ENCODE assay signal across 23 cellular contexts in genomic region chr18:33611525-33612135, GRCh38. TPM values are rescaled to one million over a fixed set of nuclear protein-coding genes. Genes with fewer than 3 reads are reported as not detected.
"Had no signal": no experiment of that assay in that cellular context is flagged by ENCODE, and none has a peak within 500 bp of the region (broad histone marks: within the 10 kb centered on the region; RNA-seq: fewer than 3 reads in every experiment).

No MANE protein-coding gene starts in this region.

- H3K4me1 Mint-ChIP-seq: activated CD4-positive, alpha-beta T cell treated with anti-CD3 and anti-CD28 coated beads, Interleukin-2, amount 10 ng/mL, durations not matched to agents 24 days and 14 days; activated CD8-positive, alpha-beta memory T cell treated with anti-CD3 and anti-CD28 coated beads, Interleukin-2, amount 10 ng/mL, durations not matched to agents 7 days and 5 days; activated naive CD4-positive, alpha-beta T cell treated with anti-CD3 and anti-CD28 coated beads, Interleukin-2, amount 50 U/mL, for 24 hours; T-helper 17 cell had no signal

- H3K9me3 Mint-ChIP-seq: activated naive CD4-positive, alpha-beta T cell treated with anti-CD3 and anti-CD28 coated beads, Interleukin-2, amount 50 U/mL, for 24 hours; WTC11 had no signal

- H3K27ac Mint-ChIP-seq: activated CD4-positive, alpha-beta T cell treated with anti-CD3 and anti-CD28 coated beads, Interleukin-2, amount 10 ng/mL, durations not matched to agents 24 days and 14 days; activated CD8-positive, alpha-beta memory T cell treated with anti-CD3 and anti-CD28 coated beads, Interleukin-2, amount 10 ng/mL, durations not matched to agents 7 days and 5 days; activated naive CD4-positive, alpha-beta T cell treated with anti-CD3 and anti-CD28 coated beads, Interleukin-2, amount 50 U/mL, for 24 hours; activated T-cell treated with anti-CD3 and anti-CD28 coated beads, Interleukin-2, amount 50 U/mL, for 24 hours; activated T-helper 1 cell treated with anti-CD3 and anti-CD28 coated beads, Interleukin-12 subunit alpha, Interleukin-12 subunit beta, Interleukin-2, Interleukin-4 antibody, amounts not matched to agents 30 ng/mL and 10 ng/mL and 1 ng/mL, durations not matched to agents 14 hours and 24 hours and 36 hours; T-helper 17 cell; WTC11 had no signal

- H3K36me3 Mint-ChIP-seq: activated CD8-positive, alpha-beta memory T cell treated with anti-CD3 and anti-CD28 coated beads, Interleukin-2, amount 10 ng/mL, durations not matched to agents 7 days and 5 days; activated naive CD4-positive, alpha-beta T cell treated with anti-CD3 and anti-CD28 coated beads, Interleukin-2, amount 50 U/mL, for 24 hours; WTC11 had no signal

- H3K4me3 Mint-ChIP-seq: activated CD4-positive, alpha-beta T cell treated with anti-CD3 and anti-CD28 coated beads, Interleukin-2, amount 10 ng/mL, durations not matched to agents 24 days and 14 days; activated CD8-positive, alpha-beta memory T cell treated with anti-CD3 and anti-CD28 coated beads, Interleukin-2, amount 10 ng/mL, durations not matched to agents 7 days and 5 days; activated naive CD4-positive, alpha-beta T cell treated with anti-CD3 and anti-CD28 coated beads, Interleukin-2, amount 50 U/mL, for 24 hours; activated T-cell treated with anti-CD3 and anti-CD28 coated beads, Interleukin-2, amount 50 U/mL, for 24 hours; activated T-helper 1 cell treated with anti-CD3 and anti-CD28 coated beads, Interleukin-12 subunit alpha, Interleukin-12 subunit beta, Interleukin-2, Interleukin-4 antibody, amounts not matched to agents 30 ng/mL and 10 ng/mL and 1 ng/mL, durations not matched to agents 14 hours and 24 hours and 36 hours; T-helper 17 cell; WTC11 had no signal

- DNase-seq: activated CD4-positive, alpha-beta T cell treated with anti-CD3 and anti-CD28 coated beads, Interleukin-2, amount 10 ng/mL, durations not matched to agents 24 days and 14 days; activated CD4-positive, alpha-beta T cell treated with anti-CD3 and anti-CD28 coated beads, Interleukin-2, amount 50 U/mL, for 48 hours; activated CD4-positive, CD25-positive, alpha-beta regulatory T cell treated with anti-CD3 and anti-CD28 coated beads, Interleukin-2, amount 50 U/mL, for 72 hours; activated CD8-positive, alpha-beta memory T cell treated with anti-CD3 and anti-CD28 coated beads, Interleukin-2, amount 10 ng/mL, durations not matched to agents 7 days and 5 days; activated effector memory CD4-positive, alpha-beta T cell treated with Interleukin-2 at 50 U/mL for 16 hours; activated naive CD4-positive, alpha-beta T cell; activated T-cell treated with anti-CD3 and anti-CD28 coated beads, Interleukin-2, amount 50 U/mL, for 24 hours; aorta; central memory CD4-positive, alpha-beta T cell; KG1; NCI-H1048; NCI-H1694 treated with DMSO at 0.1 percent for 48 hours; NCI-H2029 treated with DMSO at 0.1 percent for 48 hours; NCI-H345; NCI-H748 treated with DMSO at 0.1 percent for 48 hours; SIG-M5; T-helper 17 cell; T-helper 9 cell had no signal

- H3K27me3 Mint-ChIP-seq: activated CD4-positive, alpha-beta T cell treated with anti-CD3 and anti-CD28 coated beads, Interleukin-2, amount 10 ng/mL, durations not matched to agents 24 days and 14 days; activated CD8-positive, alpha-beta memory T cell treated with anti-CD3 and anti-CD28 coated beads, Interleukin-2, amount 10 ng/mL, durations not matched to agents 7 days and 5 days; activated naive CD4-positive, alpha-beta T cell treated with anti-CD3 and anti-CD28 coated beads, Interleukin-2, amount 50 U/mL, for 24 hours; activated T-cell treated with anti-CD3 and anti-CD28 coated beads, Interleukin-2, amount 50 U/mL, for 24 hours; T-helper 17 cell had no signal

- ATAC-seq: activated CD8-positive, alpha-beta memory T cell treated with anti-CD3 and anti-CD28 coated beads, Interleukin-2, amount 10 ng/mL, durations not matched to agents 7 days and 5 days; T-helper 17 cell; WTC11 had no signal

RNA-seq across cellular contexts. Expression of gene ASXL3, which starts 33.6 kb away (rescaled TPM):
- total RNA-seq: activated CD4-positive, alpha-beta T cell treated with anti-CD3 and anti-CD28 coated beads, Interleukin-2, amount 10 ng/mL, durations not matched to agents 24 days and 14 days; activated CD8-positive, alpha-beta memory T cell treated with anti-CD3 and anti-CD28 coated beads, Interleukin-2, amount 10 ng/mL, durations not matched to agents 7 days and 5 days; activated T-helper 1 cell treated with anti-CD3 and anti-CD28 coated beads, Interleukin-12 subunit alpha, Interleukin-12 subunit beta, Interleukin-2, Interleukin-4 antibody, amounts not matched to agents 30 ng/mL and 10 ng/mL and 1 ng/mL, durations not matched to agents 14 hours and 24 hours and 36 hours; M059J; RPMI7951; T-helper 17 cell had no signal
